ENCODE assay signal across 1 cellular context in the genomic region with DNA sequence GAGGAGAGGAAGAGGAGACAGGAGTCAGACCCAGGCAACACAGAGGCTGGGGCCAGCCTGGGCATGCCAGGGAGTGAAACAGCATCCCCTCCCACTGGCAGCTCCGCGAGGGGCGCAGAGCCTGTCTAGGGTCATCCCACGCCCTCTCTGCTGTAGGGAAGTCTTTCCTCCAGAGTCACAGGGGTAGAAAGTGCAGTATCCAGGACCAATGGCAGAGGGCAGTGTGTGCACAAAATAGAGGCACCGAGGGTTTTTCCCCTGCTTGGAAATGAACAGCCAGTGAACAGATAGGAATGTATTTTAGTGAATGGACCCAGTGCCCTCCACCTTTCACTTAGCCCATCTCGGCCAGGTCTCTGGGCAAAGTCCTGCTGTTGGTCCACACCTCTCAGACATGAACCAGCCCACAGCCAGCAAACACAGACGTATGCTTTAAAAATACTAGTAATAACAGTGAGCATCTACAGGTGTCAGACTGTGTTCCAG.
TF ChIP-seq lines count a peak whose summit lies in the region.

No MANE protein-coding gene starts in this region.

TF ChIP-seq in GM12878, 131 proteins besides CTCF, POLR2A, EP300 and RAD21:
- peak; percentile 89 for TF ChIP-seq SMC3 (IDR thresholded peaks at IDR 0.05; ENCODE audit: borderline replicate concordance, low read length)
- TF ChIP-seq KDM1A (IDR thresholded peaks at IDR 0.05; ENCODE audit: borderline replicate concordance) = no peak
